Comparison of ENCODE assay signal across 18 cellular contexts in genomic region chr10:12541446-12542067, GRCh38.
DNase-seq lines count a peak whose midpoint lies in the region; ATAC-seq and TF ChIP-seq lines count a peak whose summit lies in the region.
"Had no signal": no experiment of that assay in that cellular context is flagged by ENCODE, and none has a peak within 500 bp of the region (broad histone marks: within the 10 kb centered on the region; RNA-seq: fewer than 3 reads in every experiment).

No MANE protein-coding gene starts in this region.

- no peaks in the 10 kb centered on the region for H3K36me3 ChIP-seq in HEK293 (ENCODE audit: control insufficient read depth in 2 of 2, insufficient read depth in 1 of 2, low read length in 2 of 2)
- H3K36me3 ChIP-seq in esophagus muscularis mucosa, result no peaks in the 10 kb centered on the region
- no peaks in the 10 kb centered on the region for H3K36me3 ChIP-seq in suprapubic skin

- ATAC-seq in T-helper 17 cell, result no peak

- POLR2A ChIA-PET in HEK293 (lab: Yijun Ruan, JAX), result interaction anchor here (0.6 to 0.8 kb wide), 3 partner anchors 16 to 558 kb away, joined by 3 to 4 read pairs (median 3); no protein-coding TSS in a partner anchor

- H3K36me3 Mint-ChIP-seq in T-helper 17 cell (ENCODE audit: low read depth), result no peaks in the 10 kb centered on the region
- H3K36me3 Mint-ChIP-seq: CD14-positive monocyte had no signal

- no peak overlapping the region for H3K4me3 ChIP-seq in HEK293 (ENCODE audit: low read depth, low read length)
- H3K4me3 ChIP-seq in esophagus muscularis mucosa, result no peak overlapping the region
- H3K4me3 ChIP-seq in suprapubic skin, result no peak overlapping the region

- H3K4me1 Mint-ChIP-seq in T-helper 17 cell, result peaks cover 30% of the 10 kb centered on the region

- no peak overlapping the region for H3K4me3 Mint-ChIP-seq in T-helper 17 cell
- H3K4me3 Mint-ChIP-seq: CD14-positive monocyte had no signal

- no peak overlapping the region for H3K27ac Mint-ChIP-seq in T-helper 17 cell

- intact Hi-C loops in esophagus muscularis mucosa (cut with DNase I), result no loop called here

- CTCF ChIA-PET in HEK293 (lab: Yijun Ruan, JAX), result interaction anchor here (0.6 to 1.3 kb wide), 3 partner anchors 121 to 277 kb away, joined by 3 to 4 read pairs (median 4); no protein-coding TSS in a partner anchor

- TF ChIP-seq EP300 in esophagus muscularis mucosa (IDR thresholded peaks at IDR 0.05) (no peak), suprapubic skin (IDR thresholded peaks at IDR 0.05) (no peak)

- no peak for TF ChIP-seq CTCF in HEK293 (tag by site-specific recombination; IDR thresholded peaks at IDR 0.05)
- no peak for TF ChIP-seq CTCF in esophagus muscularis mucosa (IDR thresholded peaks at IDR 0.05)
- TF ChIP-seq CTCF in suprapubic skin (IDR thresholded peaks at IDR 0.05), result no peak

- no peak overlapping the region for H3K27ac ChIP-seq in HEK293 (ENCODE audit: extremely low read depth, low read depth, low read length)
- H3K27ac ChIP-seq in esophagus muscularis mucosa (replicated peaks in 1 of 4), result no peak overlapping the region
- peak overlapping the region; percentile 39 for H3K27ac ChIP-seq in suprapubic skin
- H3K27ac ChIP-seq: HL-60 had no signal

- no peaks in the 10 kb centered on the region for H3K9me3 ChIP-seq in HEK293 (ENCODE audit: control insufficient read depth, insufficient read depth, low read depth, low read length)
- H3K9me3 ChIP-seq in esophagus muscularis mucosa, result no peaks in the 10 kb centered on the region
- H3K9me3 ChIP-seq in suprapubic skin, result no peaks in the 10 kb centered on the region
- H3K9me3 ChIP-seq in T-helper 17 cell (ENCODE audit: control insufficient read depth, low read length, poor library complexity, severe bottlenecking), result no peaks in the 10 kb centered on the region

- 84% methylated on average over 11 of the region's 11 CpGs for WGBS in esophagus muscularis mucosa
- 78% methylated on average over 11 of the region's 11 CpGs for WGBS in suprapubic skin

- DNase-seq in NCI-H748 (lab: John Stamatoyannopoulos, UW; ENCODE audit: unreplicated experiment) (peak; percentile 13), NCI-H748 treated with DMSO at 0.1 percent for 48 hours (lab: John Stamatoyannopoulos, UW) (no peak), esophagus muscularis mucosa (ENCODE audit: extremely low spot score) (peak; percentile 4), suprapubic skin (ENCODE audit: low spot score in 2 of 2) (no peak), mucosa of gallbladder (ENCODE audit: low spot score) (no peak), epidermal melanocyte (ENCODE audit: insufficient read length, low spot score) (no peak), T-helper 17 cell (no peak)
- DNase-seq: 8988T, Calu3, DND-41, GDM1, NCI-H1694 treated with DMSO at 0.1 percent for 48 hours, NCI-H2171, NCI-H446 treated with DMSO at 0.1 percent for 48 hours, NCI-H82 had no signal

- H3K27me3 Mint-ChIP-seq in T-helper 17 cell, result no peaks in the 10 kb centered on the region

- TF ChIP-seq POLR2A in esophagus muscularis mucosa (IDR thresholded peaks at IDR 0.05; ENCODE audit: low read depth), result no peak
- no peak for TF ChIP-seq POLR2A in suprapubic skin (IDR thresholded peaks at IDR 0.05)

- no peaks in the 10 kb centered on the region for H3K27me3 ChIP-seq in esophagus muscularis mucosa
- no peaks in the 10 kb centered on the region for H3K27me3 ChIP-seq in suprapubic skin

- H3K4me1 ChIP-seq in HEK293 (ENCODE audit: control insufficient read depth, insufficient read depth, low read length) (peaks cover 13% of the 10 kb centered on the region), esophagus muscularis mucosa (peaks cover 0 to 29% (median 17%) of the 10 kb centered on the region in 4 donors), suprapubic skin (peaks cover 10% of the 10 kb centered on the region)

TF ChIP-seq in HEK293, 187 proteins besides CTCF, POLR2A, EP300 and RAD21:
- no peak for TF ChIP-seq ZNF362 (tag by site-specific recombination; IDR thresholded peaks at IDR 0.05)
- TF ChIP-seq WT1 (tag by site-specific recombination; IDR thresholded peaks at IDR 0.05), result no peak
- no peak for TF ChIP-seq ZNF621 (tag by site-specific recombination; IDR thresholded peaks at IDR 0.05)
- no peak for TF ChIP-seq ZNF112 (tag by site-specific recombination; IDR thresholded peaks at IDR 0.05)
- peak; percentile 77 for TF ChIP-seq ZNF366 (tag by site-specific recombination; conservative IDR thresholded peaks at IDR 0.05)
- no peak for TF ChIP-seq ZNF639 (tag by site-specific recombination; IDR thresholded peaks at IDR 0.05)
- TF ChIP-seq ZNF121 (tag by site-specific recombination; IDR thresholded peaks at IDR 0.05), result no peak
- no peak for TF ChIP-seq GLIS1 (tag by site-specific recombination; IDR thresholded peaks at IDR 0.05)
TF ChIP-seq in HEK293: peak in this region for 1.

Comparison
In these comparisons a context has a peak if more than half of its experiments do, and no peak if none do; other contexts are left out.
1. DNase-seq: peak in NCI-H748 (single experiment) and esophagus muscularis mucosa (single experiment); none in NCI-H748 treated with DMSO at 0.1 percent for 48 hours (single experiment), suprapubic skin (0 of 2), mucosa of gallbladder (single experiment), epidermal melanocyte (single experiment) and T-helper 17 cell (0 of 3).